23 cellular contexts compared by ENCODE assay signal in genomic region chr9:32394381-32395049, GRCh38. TPM values are rescaled to one million over a fixed set of nuclear protein-coding genes. Genes with fewer than 3 reads are reported as not detected.
DNase-seq lines count a peak whose midpoint lies in the region; ATAC-seq, FAIRE-seq and TF ChIP-seq lines count a peak whose summit lies in the region.
"Had no signal": no experiment of that assay in that cellular context is flagged by ENCODE, and none has a peak within 500 bp of the region (broad histone marks: within the 10 kb centered on the region; RNA-seq: fewer than 3 reads in every experiment).

No MANE protein-coding gene starts in this region.

- H3K27me3 ChIP-seq in adrenal gland = no peaks in the 10 kb centered on the region
- H3K27me3 ChIP-seq in gastrocnemius medialis = no peaks in the 10 kb centered on the region
- H3K27me3 ChIP-seq: ovary, SJSA1, upper lobe of right lung had no signal

- H3K4me1 ChIP-seq in A549 = peaks cover 26% of the 10 kb centered on the region
- H3K4me1 ChIP-seq in adrenal gland (replicated peaks in 1 of 2) = peaks cover 38 to 56% of the 10 kb centered on the region in 2 donors
- peaks cover 5 to 11% of the 10 kb centered on the region in 2 donors for H3K4me1 ChIP-seq in gastrocnemius medialis

- no peak overlapping the region; the same call in 2 of the 3 replicates for H3K4me2 ChIP-seq in A549

- intact Hi-C loops in adrenal gland (cut with DNase I) (loop anchor here in 1 of 2 donors (10.0 kb wide), 1 partner anchor 840 kb away; no protein-coding TSS in a partner anchor), gastrocnemius medialis (cut with DNase I; ENCODE audit: low total_unique reads) (no loop called here)

- no peak for DNase-seq in A549 (ENCODE audit: low read depth in 1 of 2, low spot score in 1 of 2)
- peak; percentile 47 for DNase-seq in HS-5 (ENCODE audit: low read depth)
- no peak for DNase-seq in adrenal gland
- DNase-seq in left lobe of liver (ENCODE audit: low spot score) = no peak
- DNase-seq in middle frontal gyrus (ENCODE audit: extremely low spot score, low spot score) = no peak
- no peak for DNase-seq in stimulated activated naive CD4-positive, alpha-beta T cell (lab: John Stamatoyannopoulos, UW)
- no peak for DNase-seq in activated effector memory CD4-positive, alpha-beta T cell treated with Interleukin-2 at 50 U/mL for 16 hours
- no peak for DNase-seq in gastrocnemius medialis
- DNase-seq: activated CD8-positive, alpha-beta T cell treated with anti-CD3 and anti-CD28 coated beads, Interleukin-2, amount 10 ng/mL, durations not matched to agents 7 days and 5 days; activated naive CD4-positive, alpha-beta T cell treated with anti-CD3 and anti-CD28 coated beads for 36 hours; activated T-cell treated with anti-CD3 and anti-CD28 coated beads, Interleukin-2, amount 50 U/mL, for 24 hours; CD4-positive, alpha-beta T cell; cortex of kidney; hippocampal formation; natural killer cell; NCI-H1417; NCI-H526 treated with DMSO at 0.1 percent for 48 hours; ovary; stimulated activated naive CD8-positive, alpha-beta T cell treated with anti-CD3 and anti-CD28 coated beads, Interleukin-15, amount 100 ng/mL, for 72 hours; upper lobe of right lung had no signal

- TF ChIP-seq RAD21 in A549 (conservative IDR thresholded peaks at IDR 0.05 in 1 of 2, IDR thresholded peaks at IDR 0.05 in 1 of 2) = no peak

- TF ChIP-seq EP300 in A549 (IDR thresholded peaks at IDR 0.05) = no peak

- H3K27ac ChIP-seq in A549 (peak overlapping the region in 1 of 2 experiments; percentile 49; a peak in 2 of 6 replicates), adrenal gland (peak overlapping the region in 4 of 5 donors; percentile 61 to 83 (median 69)), gastrocnemius medialis (peak overlapping the region in 1 of 4 donors; percentile 34)
- H3K27ac ChIP-seq: ovary, SJSA1 had no signal

- in situ Hi-C loops in gastrocnemius medialis (cut with MboI; ENCODE audit: low sequenced_read_pairs in 4 of 4) = loop anchor here in 1 of 4 donors (25.0 kb wide), 1 partner anchor 768 kb away; the partner anchor contains the start of gene B4GALT1

- FAIRE-seq in A549 (lab: Jason Lieb, UNC) = no peak
- FAIRE-seq: keratinocyte had no signal

- no peak for TF ChIP-seq CTCF in A549 (IDR thresholded peaks at IDR 0.05)
- no peak for TF ChIP-seq CTCF in adrenal gland (IDR thresholded peaks at IDR 0.05)
- TF ChIP-seq CTCF in gastrocnemius medialis (IDR thresholded peaks at IDR 0.05 in 4 of 5, conservative IDR thresholded peaks at IDR 0.05 in 1 of 5) = no peak

- WGBS in A549 (ENCODE audit: missing lambda C conversion rate) = 76% methylated on average over 6 of the region's 6 CpGs
- WGBS in adrenal gland, 4 donors = 80 to 85% (median 83%) methylated on average over 6 of the region's 6 CpGs

- H3K4me3 ChIP-seq in A549 (no peak overlapping the region), adrenal gland (no peak overlapping the region), gastrocnemius medialis (no peak overlapping the region)
- H3K4me3 ChIP-seq: ovary, SJSA1, upper lobe of right lung had no signal

- CTCF ChIA-PET in A549 (lab: Yijun Ruan, JAX) = interaction anchor here (1.4 to 9.2 kb wide), 5 partner anchors 10 to 186 kb away, joined by 4 to 74 read pairs (median 7); partner anchors contain the start of gene ACO1

- H3K36me3 ChIP-seq in adrenal gland (replicated peaks in 1 of 2) (no peaks in the 10 kb centered on the region), gastrocnemius medialis (no peaks in the 10 kb centered on the region)
- H3K36me3 ChIP-seq: ovary, SJSA1, upper lobe of right lung had no signal

- POLR2A ChIA-PET in A549 (lab: Yijun Ruan, JAX) = no interaction called here

- ATAC-seq in A549 (peak in 1 of 2 experiments; percentile 40; a peak in 3 of 6 replicates), left lobe of liver (peak; percentile 6), gastrocnemius medialis (no peak)
- ATAC-seq: activated CD8-positive, alpha-beta T cell treated with anti-CD3 and anti-CD28 coated beads, Interleukin-2, amount 10 ng/mL, durations not matched to agents 7 days and 5 days; natural killer cell; stimulated activated naive CD8-positive, alpha-beta T cell treated with anti-CD3 and anti-CD28 coated beads, Interleukin-15, amount 100 ng/mL, for 72 hours; WTC11 had no signal

- H3K9me3 ChIP-seq in A549 (no peaks in the 10 kb centered on the region), adrenal gland (replicated peaks in 1 of 3) (no peaks in the 10 kb centered on the region), gastrocnemius medialis (no peaks in the 10 kb centered on the region)
- H3K9me3 ChIP-seq: ovary, SJSA1, upper lobe of right lung had no signal

- no peak for TF ChIP-seq POLR2A in A549 (IDR thresholded peaks at IDR 0.05; ENCODE audit: low read length)
- TF ChIP-seq POLR2A in adrenal gland (IDR thresholded peaks at IDR 0.05) = no peak
- TF ChIP-seq POLR2A in gastrocnemius medialis (IDR thresholded peaks at IDR 0.05) = no peak

TF ChIP-seq in A549, 52 proteins besides CTCF, POLR2A, EP300 and RAD21:
- TF ChIP-seq CEBPB (IDR thresholded peaks at IDR 0.05) (no peak), FOSL2 (IDR thresholded peaks at IDR 0.05) (no peak), FOSL2 (CRISPR knock-in tag; IDR thresholded peaks at IDR 0.05) (peak; percentile 40; the same call in 1 of the 2 replicates)
- TF ChIP-seq, protein P1, sequence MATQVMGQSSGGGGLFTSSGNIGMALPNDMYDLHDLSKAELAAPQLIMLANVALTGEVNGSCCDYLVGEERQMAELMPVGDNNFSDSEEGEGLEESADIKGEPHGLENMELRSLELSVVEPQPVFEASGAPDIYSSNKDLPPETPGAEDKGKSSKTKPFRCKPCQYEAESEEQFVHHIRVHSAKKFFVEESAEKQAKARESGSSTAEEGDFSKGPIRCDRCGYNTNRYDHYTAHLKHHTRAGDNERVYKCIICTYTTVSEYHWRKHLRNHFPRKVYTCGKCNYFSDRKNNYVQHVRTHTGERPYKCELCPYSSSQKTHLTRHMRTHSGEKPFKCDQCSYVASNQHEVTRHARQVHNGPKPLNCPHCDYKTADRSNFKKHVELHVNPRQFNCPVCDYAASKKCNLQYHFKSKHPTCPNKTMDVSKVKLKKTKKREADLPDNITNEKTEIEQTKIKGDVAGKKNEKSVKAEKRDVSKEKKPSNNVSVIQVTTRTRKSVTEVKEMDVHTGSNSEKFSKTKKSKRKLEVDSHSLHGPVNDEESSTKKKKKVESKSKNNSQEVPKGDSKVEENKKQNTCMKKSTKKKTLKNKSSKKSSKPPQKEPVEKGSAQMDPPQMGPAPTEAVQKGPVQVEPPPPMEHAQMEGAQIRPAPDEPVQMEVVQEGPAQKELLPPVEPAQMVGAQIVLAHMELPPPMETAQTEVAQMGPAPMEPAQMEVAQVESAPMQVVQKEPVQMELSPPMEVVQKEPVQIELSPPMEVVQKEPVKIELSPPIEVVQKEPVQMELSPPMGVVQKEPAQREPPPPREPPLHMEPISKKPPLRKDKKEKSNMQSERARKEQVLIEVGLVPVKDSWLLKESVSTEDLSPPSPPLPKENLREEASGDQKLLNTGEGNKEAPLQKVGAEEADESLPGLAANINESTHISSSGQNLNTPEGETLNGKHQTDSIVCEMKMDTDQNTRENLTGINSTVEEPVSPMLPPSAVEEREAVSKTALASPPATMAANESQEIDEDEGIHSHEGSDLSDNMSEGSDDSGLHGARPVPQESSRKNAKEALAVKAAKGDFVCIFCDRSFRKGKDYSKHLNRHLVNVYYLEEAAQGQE (IDR thresholded peaks at IDR 0.05) = no peak

RNA-seq across cellular contexts. Expression of gene ACO1, which starts 10.1 kb away (rescaled TPM):
- polyA plus RNA-seq in A549 (2011; rRNA removed) (40.2 and 41.0 TPM in 2 replicates), A549 (2017; fragmentation: RNase III; extraction: RNeasy Plus Mini Kit Qiagen cat#74134 plus additional on column Dnase treatment) (30.4 to 33.4 TPM (median 32.2 TPM) in 3 replicates), adrenal gland (100 to 1,000 TPM in 1 of 3 donors, 10 to 100 TPM in 2; 11.3 to 113 (median 26.0) TPM)
- polyA plus RNA-seq in A549 (2012; cell fraction: cytosol; rRNA removed) = 13.9 and 16.1 TPM in 2 replicates
- 14.8 and 19.7 TPM in 2 replicates for polyA plus RNA-seq in A549 (2012; cell fraction: nucleus; rRNA removed)
- polyA minus RNA-seq in A549 (2011; rRNA and poly(A)+ RNA removed) = 30.8 and 38.3 TPM in 2 replicates
- total RNA-seq in adrenal gland (100 to 1,000 TPM in 5 of 8 donors, 10 to 100 TPM in 3; 71.3 to 130 (median 108) TPM), left lobe of liver (102 TPM), gastrocnemius medialis (10 to 100 TPM; 28.3 to 35.0 (median 30.3) TPM)
